31 cellular contexts compared by ENCODE assay signal in the genomic region with DNA sequence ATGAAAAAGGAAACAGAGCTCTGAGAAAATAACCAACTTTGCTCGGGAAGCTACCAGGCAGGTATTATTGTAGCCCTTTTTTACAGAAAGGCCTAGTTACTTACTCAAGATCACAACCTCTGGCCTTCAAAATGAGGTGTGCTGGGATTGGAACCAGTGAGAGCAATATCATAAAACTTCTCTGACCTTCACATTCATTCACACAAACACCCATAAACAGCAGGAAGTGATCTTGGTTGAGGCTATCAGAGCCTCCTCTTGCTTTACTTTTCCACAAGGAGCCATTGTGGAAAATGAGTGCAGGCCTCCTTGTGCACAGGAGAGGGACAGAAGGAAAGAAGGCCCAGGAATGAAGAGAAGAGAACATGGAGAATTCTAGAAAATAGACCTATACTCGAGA.
"Had no signal": no experiment of that assay in that cellular context is flagged by ENCODE, and none has a peak within 500 bp of the region (broad histone marks: within the 10 kb centered on the region; RNA-seq: fewer than 3 reads in every experiment).

No MANE protein-coding gene starts in this region.

- H3K4me3 ChIP-seq: adrenal gland, ascending aorta, body of pancreas, breast epithelium, cardiac muscle cell had no signal

- H3K27ac ChIP-seq: adrenal gland, ascending aorta, body of pancreas, brain microvascular endothelial cell, breast epithelium, cardiac muscle cell had no signal

- H3K4me1 ChIP-seq: body of pancreas, breast epithelium had no signal

- H3K36me3 ChIP-seq: adrenal gland, ascending aorta, brain microvascular endothelial cell, breast epithelium, cardiac muscle cell had no signal

- H3K27me3 ChIP-seq: adrenal gland, ascending aorta, body of pancreas, brain microvascular endothelial cell, breast epithelium, cardiac muscle cell had no signal

- ATAC-seq: activated naive CD4-positive, alpha-beta T cell treated with anti-CD3 and anti-CD28 coated beads, Interleukin-2, amount 50 U/mL, for 72 hours; activated naive CD8-positive, alpha-beta T cell treated with anti-CD3 and anti-CD28 coated beads, Interleukin-2, amount 50 U/mL, for 24 hours; activated T-cell treated with anti-CD3 and anti-CD28 coated beads, Interleukin-2, amount 50 U/mL, for 4 hours; activated T-cell treated with anti-CD3 and anti-CD28 coated beads, Interleukin-2, amount 50 U/mL, for 72 hours; activated T-helper 17 cell treated with anti-CD3 and anti-CD28 coated beads, Interleukin-2, amount 50 U/mL, for 72 hours; body of pancreas had no signal

- H3K9me3 ChIP-seq: adrenal gland, ascending aorta, body of pancreas, breast epithelium had no signal

- DNase-seq: activated effector memory CD4-positive, alpha-beta T cell treated with anti-CD3 and anti-CD28 coated beads, Interleukin-2, amount 50 U/mL, for 16 hours; activated effector memory CD4-positive, alpha-beta T cell treated with Interleukin-2 at 50 U/mL for 16 hours; activated gamma-delta T cell; activated gamma-delta T cell treated with Interleukin-2 at 50 U/mL for 16 hours; activated naive CD4-positive, alpha-beta T cell; activated naive CD4-positive, alpha-beta T cell treated with anti-CD3 and anti-CD28 coated beads for 36 hours; activated naive CD4-positive, alpha-beta T cell treated with anti-CD3 and anti-CD28 coated beads, Interleukin-2, amount 10 ng/mL, durations not matched to agents 7 days and 5 days; activated naive CD4-positive, alpha-beta T cell treated with anti-CD3 and anti-CD28 coated beads, Interleukin-2, amount 50 U/mL, for 16 hours; activated naive CD4-positive, alpha-beta T cell treated with Interleukin-2 at 50 U/mL for 16 hours; activated naive CD8-positive, alpha-beta T cell treated with anti-CD3 and anti-CD28 coated beads for 36 hours; activated naive CD8-positive, alpha-beta T cell treated with anti-CD3 and anti-CD28 coated beads, Interleukin-2, amount 10 ng/mL, durations not matched to agents 7 days and 5 days; activated naive CD8-positive, alpha-beta T cell treated with anti-CD3 and anti-CD28 coated beads, Interleukin-2, amount 50 U/mL, for 24 hours; activated T-cell treated with anti-CD3 and anti-CD28 coated beads, Interleukin-2, amount 50 U/mL, for 1 hour; activated T-cell treated with anti-CD3 and anti-CD28 coated beads, Interleukin-2, amount 50 U/mL, for 24 hours; activated T-cell treated with anti-CD3 and anti-CD28 coated beads, Interleukin-2, amount 50 U/mL, for 4 hours; activated T-cell treated with anti-CD3 and anti-CD28 coated beads, Interleukin-2, amount 50 U/mL, for 48 hours; activated T-cell treated with anti-CD3 and anti-CD28 coated beads, Interleukin-2, amount 50 U/mL, for 72 hours; adrenal gland; amniotic stem cell; amygdala; anterior cingulate cortex; aorta; body of pancreas; brain microvascular endothelial cell; central memory CD4-positive, alpha-beta T cell; cerebellar nuclear complex had no signal
